ENCODE assay signal across 11 cellular contexts in genomic region chr17:37741334-37742113, GRCh38. TPM values are rescaled to one million over a fixed set of nuclear protein-coding genes. Genes with fewer than 3 reads are reported as not detected.
DNase-seq lines count a peak whose midpoint lies in the region; ATAC-seq and TF ChIP-seq lines count a peak whose summit lies in the region.
"Had no signal": no experiment of that assay in that cellular context is flagged by ENCODE, and none has a peak within 500 bp of the region (broad histone marks: within the 10 kb centered on the region; RNA-seq: fewer than 3 reads in every experiment).

No MANE protein-coding gene starts in this region.

- no peak overlapping the region for H3K9ac ChIP-seq in SK-N-MC (ENCODE audit: insufficient read length)
- no peak overlapping the region for H3K9ac ChIP-seq in iPS-18a (ENCODE audit: low read length)

- H3K27me3 ChIP-seq in iPS-18a (ENCODE audit: control insufficient read depth, insufficient read depth, low read length) = peaks cover 98% of the 10 kb centered on the region
- H3K27me3 ChIP-seq in gastrocnemius medialis = peaks cover 97 to 98% (median 97%) of the 10 kb centered on the region in 3 donors

- no peak overlapping the region for H3K27ac ChIP-seq in SK-N-MC
- H3K27ac ChIP-seq in iPS-18a (ENCODE audit: low read length) = no peak overlapping the region
- no peak overlapping the region for H3K27ac ChIP-seq in gastrocnemius medialis
- H3K27ac ChIP-seq: skin epidermis had no signal

- H3K4me3 ChIP-seq in SK-N-MC = peak overlapping the region; percentile 65; the same call in 1 of the 2 replicates
- peak overlapping the region; percentile 59 for H3K4me3 ChIP-seq in iPS-18a (ENCODE audit: low read length)
- peak overlapping the region in 3 of 4 donors; percentile 40 to 44 (median 42) for H3K4me3 ChIP-seq in gastrocnemius medialis

- ATAC-seq in gastrocnemius medialis (no peak), GM18870 (IDR thresholded peaks at IDR 0.05; ENCODE audit: unreplicated experiment) (no peak)

- DNase-seq in NCI-H2227 treated with DMSO at 0.1 percent for 48 hours (lab: John Stamatoyannopoulos, UW) (peak; percentile 52), NCI-H2227 (lab: John Stamatoyannopoulos, UW; ENCODE audit: unreplicated experiment) (no peak), SK-N-MC (ENCODE audit: low read depth, low spot score) (no peak), gastrocnemius medialis (no peak), T1000 (lab: John Stamatoyannopoulos, UW) (no peak)
- no peak for DNase-seq in stimulated activated CD4-positive, alpha-beta T cell treated with anti-CD3 and anti-CD28 coated beads, Interleukin-15, amount 100 ng/mL, for 24 hours
- DNase-seq: NCI-H748 treated with DMSO at 0.1 percent for 48 hours had no signal

- in situ Hi-C loops in gastrocnemius medialis (cut with MboI; ENCODE audit: low sequenced_read_pairs in 4 of 4) = loop anchor here in 1 of 4 donors (25.0 kb wide), 1 partner anchor 96 kb away; no protein-coding TSS in a partner anchor

- H3K9me3 ChIP-seq in SK-N-MC (ENCODE audit: low read depth, low read length) = no peaks in the 10 kb centered on the region
- H3K9me3 ChIP-seq in iPS-18a (ENCODE audit: control insufficient read depth, low read depth, low read length) = no peaks in the 10 kb centered on the region
- H3K9me3 ChIP-seq in gastrocnemius medialis = no peaks in the 10 kb centered on the region

- TF ChIP-seq CTCF in gastrocnemius medialis (IDR thresholded peaks at IDR 0.05 in 4 of 5, conservative IDR thresholded peaks at IDR 0.05 in 1 of 5) = no peak

- intact Hi-C loops in gastrocnemius medialis (cut with DNase I; ENCODE audit: low total_unique reads) = no loop called here

- H3K4me1 ChIP-seq in iPS-18a (ENCODE audit: control insufficient read depth, low read depth, low read length) (peaks cover 14% of the 10 kb centered on the region), gastrocnemius medialis (peaks cover 15 to 22% of the 10 kb centered on the region in 2 donors)

- no peak for TF ChIP-seq POLR2A in gastrocnemius medialis (IDR thresholded peaks at IDR 0.05)

- H3K36me3 ChIP-seq in SK-N-MC (ENCODE audit: insufficient read depth, low read length) (no peaks in the 10 kb centered on the region), iPS-18a (ENCODE audit: control insufficient read depth, low read depth, low read length) (no peaks in the 10 kb centered on the region), gastrocnemius medialis (no peaks in the 10 kb centered on the region)

RNA-seq across cellular contexts. Expression of gene HNF1B, which starts 3.3 kb away (rescaled TPM):
- total RNA-seq in gastrocnemius medialis = not detected
- total RNA-seq: A673 had no signal
